22 cellular contexts compared by ENCODE assay signal in the genomic region with DNA sequence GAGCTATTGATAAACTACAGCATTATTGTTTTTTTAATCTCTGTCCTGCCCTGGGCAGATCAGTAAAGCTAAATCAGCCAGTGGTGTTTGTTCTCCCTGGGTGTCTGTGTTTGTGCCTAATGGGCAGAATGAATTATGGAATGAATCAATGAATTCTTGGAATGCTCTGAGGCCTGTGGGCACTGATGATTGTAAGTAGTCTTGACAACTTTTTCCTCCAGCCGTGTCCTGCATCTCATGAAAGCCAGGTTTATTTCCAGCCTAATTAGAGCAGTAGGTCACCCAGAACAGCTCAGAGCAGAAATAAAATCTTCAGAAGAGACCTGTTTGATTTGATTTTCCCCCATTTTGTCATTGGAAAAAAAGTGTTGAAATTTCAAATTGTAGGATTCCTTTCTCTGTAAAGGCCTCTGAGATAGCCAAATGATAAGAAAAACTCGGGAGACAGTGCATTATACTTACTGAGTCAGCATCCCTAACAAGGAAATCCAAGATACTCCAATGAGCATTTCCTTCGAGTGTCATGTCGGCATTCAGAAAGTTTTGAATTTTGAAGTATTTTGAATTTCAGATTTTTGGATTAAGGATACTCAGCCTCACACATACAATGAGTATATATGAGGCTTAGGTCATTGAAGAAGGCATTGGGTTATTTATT. TPM values are rescaled to one million over a fixed set of nuclear protein-coding genes. Genes with fewer than 3 reads are reported as not detected.
DNase-seq lines count a peak whose midpoint lies in the region; ATAC-seq, FAIRE-seq and TF ChIP-seq lines count a peak whose summit lies in the region.
"Had no signal": no experiment of that assay in that cellular context is flagged by ENCODE, and none has a peak within 500 bp of the region (broad histone marks: within the 10 kb centered on the region; RNA-seq: fewer than 3 reads in every experiment).

No MANE protein-coding gene starts in this region.

- TF ChIP-seq POLR2A in breast epithelium (IDR thresholded peaks at IDR 0.05), result no peak
- TF ChIP-seq POLR2A in GM12878 (IDR thresholded peaks at IDR 0.05; ENCODE audit: low read depth, low read length), result no peak
- TF ChIP-seq POLR2A in lower leg skin (IDR thresholded peaks at IDR 0.05), result no peak

- H3K4me1 Mint-ChIP-seq in type B pancreatic cell (ENCODE audit: unreplicated experiment) (peaks cover 29% of the 10 kb centered on the region), endodermal cell (peaks cover 4% of the 10 kb centered on the region)
- peaks cover 16% of the 10 kb centered on the region for H3K4me1 Mint-ChIP-seq in activated CD4-positive, alpha-beta memory T cell treated with anti-CD3 and anti-CD28 coated beads, Interleukin-2, amount 10 ng/mL, durations not matched to agents 7 days and 5 days
- H3K4me1 Mint-ChIP-seq: activated B cell treated with CpG ODN at 0.5 μM for 24 hours had no signal

- no peak for FAIRE-seq in GM12878 (lab: Jason Lieb, UNC)
- FAIRE-seq: D721Med had no signal

- H3K27me3 ChIP-seq in breast epithelium (no peaks in the 10 kb centered on the region), mammary epithelial cell (ENCODE audit: insufficient read depth, low read length) (no peaks in the 10 kb centered on the region), GM12878 (replicated peaks in 1 of 2; ENCODE audit: control insufficient read depth in 2 of 2, insufficient read depth in 2 of 2, low read length in 1 of 2) (no peaks in the 10 kb centered on the region), endodermal cell (ENCODE audit: control insufficient read depth, insufficient read depth, low read length, poor library complexity, severe bottlenecking) (no peaks in the 10 kb centered on the region)
- H3K27me3 ChIP-seq: BLaER1 treated with 17β-estradiol and CSF1 and Interleukin-3, amounts not matched to agents 10 nM and 100 nM; body of pancreas had no signal

- peaks cover 4% of the 10 kb centered on the region for H3K36me3 Mint-ChIP-seq in type B pancreatic cell
- no peaks in the 10 kb centered on the region for H3K36me3 Mint-ChIP-seq in endodermal cell (ENCODE audit: low read depth)
- no peaks in the 10 kb centered on the region for H3K36me3 Mint-ChIP-seq in activated CD4-positive, alpha-beta memory T cell treated with anti-CD3 and anti-CD28 coated beads, Interleukin-2, amount 10 ng/mL, durations not matched to agents 7 days and 5 days (ENCODE audit: low read depth)

- H3K27ac ChIP-seq in breast epithelium (peak overlapping the region; percentile 35 to 40), mammary epithelial cell (ENCODE audit: insufficient read depth, low read depth, low read length) (no peak overlapping the region), GM12878 (ENCODE audit: control insufficient read depth, insufficient read depth) (no peak overlapping the region), endodermal cell (ENCODE audit: low read depth, low read length) (no peak overlapping the region)
- H3K27ac ChIP-seq: BLaER1 treated with 17β-estradiol and CSF1 and Interleukin-3, amounts not matched to agents 10 nM and 100 nM; body of pancreas had no signal

- H3K4me3 ChIP-seq in breast epithelium (no peak overlapping the region), mammary epithelial cell (replicated peaks in 1 of 3; ENCODE audit: insufficient read depth in 1 of 3, low read depth in 2 of 3, low read length in 3 of 3) (no peak overlapping the region), GM12878 (no peak overlapping the region), endodermal cell (ENCODE audit: low read length) (no peak overlapping the region), lower leg skin (ENCODE audit: low read depth, poor library complexity, severe bottlenecking) (no peak overlapping the region)
- H3K4me3 ChIP-seq: BLaER1 treated with 17β-estradiol and CSF1 and Interleukin-3, amounts not matched to agents 10 nM and 100 nM; body of pancreas had no signal

- in situ Hi-C loops in mammary epithelial cell (cut with MboI; ENCODE audit: low sequenced_read_pairs in 2 of 2) (no loop called here), GM12878 (cut with MboI) (no loop called here)

- POLR2A ChIA-PET in GM12878 (lab: Charles Lee), result no interaction called here
- POLR2A ChIA-PET in activated CD4-positive, alpha-beta memory T cell treated with anti-CD3 and anti-CD28 coated beads, Interleukin-2, amount 10 ng/mL, durations not matched to agents 7 days and 5 days (lab: Charles Lee), result interaction anchor here (33.6 kb wide), 1 partner anchor 48 kb away, joined by 1586 read pairs; a partner anchor contains a TSS

- WGBS in mammary epithelial cell (ENCODE audit: low coverage, missing lambda C conversion rate), result 62% methylated on average over 4 of the region's 4 CpGs
- 85% methylated on average over 4 of the region's 4 CpGs for WGBS in GM12878 (ENCODE audit: insufficient coverage, insufficient replicate concordance, low lambda C conversion rate, missing lambda C conversion rate)
- 86 to 91% methylated on average over 2 to 4 of the region's 4 CpGs for WGBS in endodermal cell (ENCODE audit: insufficient coverage in 1 of 2, insufficient read length in 1 of 2), 2 experiments
- 79 to 82% methylated on average over 4 of the region's 4 CpGs for WGBS in lower leg skin, 2 donors

- dilution Hi-C loops in mammary epithelial cell (cut with HindIII; ENCODE audit: low sequenced_read_pairs), result no loop called here

- no peak for TF ChIP-seq CTCF in breast epithelium (IDR thresholded peaks at IDR 0.05)
- TF ChIP-seq CTCF in mammary epithelial cell (conservative IDR thresholded peaks at IDR 0.05 in 1 of 2, IDR thresholded peaks at IDR 0.05 in 1 of 2; ENCODE audit: extremely low read depth in 1 of 2, insufficient read depth in 1 of 2, low read depth in 1 of 2, low read length in 2 of 2), result no peak
- TF ChIP-seq CTCF in GM12878 (IDR thresholded peaks at IDR 0.05 in 2 of 3, conservative IDR thresholded peaks at IDR 0.05 in 1 of 3; ENCODE audit: control insufficient read depth in 2 of 3, extremely low read depth in 1 of 3, insufficient read depth in 1 of 3, low read depth in 3 of 3, low read length in 3 of 3), result no peak
- no peak for TF ChIP-seq CTCF in type B pancreatic cell (conservative IDR thresholded peaks at IDR 0.05)
- no peak for TF ChIP-seq CTCF in endodermal cell (conservative IDR thresholded peaks at IDR 0.05)
- TF ChIP-seq CTCF in lower leg skin (IDR thresholded peaks at IDR 0.05), result no peak

- H3K9me3 ChIP-seq in breast epithelium (no peaks in the 10 kb centered on the region), mammary epithelial cell (replicated peaks; ENCODE audit: insufficient read depth, low read length) (no peaks in the 10 kb centered on the region), GM12878 (replicated peaks; ENCODE audit: control insufficient read depth, insufficient read depth, low read length) (no peaks in the 10 kb centered on the region), endodermal cell (ENCODE audit: control insufficient read depth, low read length) (no peaks in the 10 kb centered on the region)
- H3K9me3 ChIP-seq: body of pancreas had no signal

- no TSS peak for BruUV-seq in mammary epithelial cell (replicated peaks; lab: Mats Ljungman, UMichigan)
- no TSS peak for BruUV-seq in GM12878 (replicated peaks; lab: Mats Ljungman, UMichigan)

- DNase-seq in breast epithelium (ENCODE audit: low spot score in 2 of 2), result no peak
- no peak for DNase-seq in mammary epithelial cell
- DNase-seq in GM12878 (ENCODE audit: low read depth, low spot score), result no peak
- DNase-seq in kidney glomerular epithelial cell (lab: John Stamatoyannopoulos, UW), result peak; percentile 16
- no peak for DNase-seq in type B pancreatic cell (ENCODE audit: extremely low spot score, unreplicated experiment)
- DNase-seq in endodermal cell, result no peak
- DNase-seq in activated CD4-positive, alpha-beta memory T cell treated with anti-CD3 and anti-CD28 coated beads, Interleukin-2, amount 10 ng/mL, durations not matched to agents 7 days and 5 days, result no peak
- no peak for DNase-seq in lower leg skin (ENCODE audit: low spot score in 2 of 2)
- DNase-seq: activated B cell treated with CpG ODN at 0.5 μM for 24 hours; activated CD8-positive, alpha-beta T cell treated with anti-CD3 and anti-CD28 coated beads, Interleukin-2, amount 10 ng/mL, durations not matched to agents 7 days and 5 days; activated naive CD4-positive, alpha-beta T cell treated with anti-CD3 and anti-CD28 coated beads, Interleukin-2, amount 50 U/mL, for 16 hours; activated T-cell treated with anti-CD3 and anti-CD28 coated beads, Interleukin-2, amount 50 U/mL, for 24 hours; body of pancreas; cortex of kidney; left colon; NCI-H1105 treated with DMSO at 0.1 percent for 48 hours; NCI-H2081; stimulated activated CD4-positive, alpha-beta T cell treated with anti-CD3 and anti-CD28 coated beads, Interleukin-12 subunit alpha, Interleukin-12 subunit beta, amount 100 ng/mL, for 4 hours had no signal

- ATAC-seq in GM12878, result no peak
- ATAC-seq: activated CD8-positive, alpha-beta T cell treated with anti-CD3 and anti-CD28 coated beads, Interleukin-2, amount 10 ng/mL, durations not matched to agents 7 days and 5 days; body of pancreas; left colon had no signal

- no peak for TF ChIP-seq RAD21 in GM12878 (IDR thresholded peaks at IDR 0.05; ENCODE audit: insufficient read depth, low read depth, low read length)

- H3K4me3 Mint-ChIP-seq in type B pancreatic cell (no peak overlapping the region), endodermal cell (no peak overlapping the region)
- no peak overlapping the region for H3K4me3 Mint-ChIP-seq in activated CD4-positive, alpha-beta memory T cell treated with anti-CD3 and anti-CD28 coated beads, Interleukin-2, amount 10 ng/mL, durations not matched to agents 7 days and 5 days
- H3K4me3 Mint-ChIP-seq: activated B cell treated with CpG ODN at 0.5 μM for 24 hours; activated CD8-positive, alpha-beta T cell treated with anti-CD3 and anti-CD28 coated beads, Interleukin-2, amount 10 ng/mL, durations not matched to agents 7 days and 5 days; activated T-cell treated with anti-CD3 and anti-CD28 coated beads, Interleukin-2, amount 50 U/mL, for 24 hours; nephron; T-helper 2 cell treated with Interferon-gamma antibody and Interleukin-4, amounts not matched to agents 5 μg/mL and 100 μg/mL, for 36 hours had no signal

- SMC1A ChIA-PET in GM12878 (lab: Charles Lee; ENCODE audit: uncharacterized antibody, unreplicated experiment), result interaction anchor here (0.9 kb wide), 1 partner anchor 35 kb away, joined by 3 read pairs; no protein-coding TSS in a partner anchor

- H3K4me1 ChIP-seq in breast epithelium (peaks cover 0 to 5% of the 10 kb centered on the region in 2 donors), mammary epithelial cell (ENCODE audit: insufficient read depth, low read length) (peaks cover 16% of the 10 kb centered on the region), GM12878 (ENCODE audit: control insufficient read depth, insufficient read depth, low read length) (no peaks in the 10 kb centered on the region), endodermal cell (ENCODE audit: control insufficient read depth, insufficient read depth, low read length) (no peaks in the 10 kb centered on the region)
- H3K4me1 ChIP-seq: body of pancreas had no signal

- CTCF ChIA-PET in mammary epithelial cell (lab: Charles Lee; ENCODE audit: low non-redundant PET), result no interaction called here
- CTCF ChIA-PET in GM12878 (lab: Yijun Ruan, JAX), result interaction anchor here (2.2 kb wide), 1 partner anchor 63 kb away, joined by 5 read pairs; no protein-coding TSS in a partner anchor
- CTCF ChIA-PET in activated CD4-positive, alpha-beta memory T cell treated with anti-CD3 and anti-CD28 coated beads, Interleukin-2, amount 10 ng/mL, durations not matched to agents 7 days and 5 days (lab: Charles Lee), result interaction anchor here (1.5 kb wide), 1 partner anchor 62 kb away, joined by 5 read pairs; no protein-coding TSS in a partner anchor

- TF ChIP-seq EP300 in GM12878 (IDR thresholded peaks at IDR 0.05; ENCODE audit: borderline replicate concordance in 1 of 2, control insufficient read depth in 1 of 2, low read depth in 2 of 2, low read length in 2 of 2), result no peak

- RAD21 ChIA-PET in GM12878 (lab: Charles Lee; ENCODE audit: unreplicated experiment), result no interaction called here

- H3K9me3 Mint-ChIP-seq in type B pancreatic cell (peaks cover 6% of the 10 kb centered on the region), endodermal cell (no peaks in the 10 kb centered on the region)
- H3K9me3 Mint-ChIP-seq in activated CD4-positive, alpha-beta memory T cell treated with anti-CD3 and anti-CD28 coated beads, Interleukin-2, amount 10 ng/mL, durations not matched to agents 7 days and 5 days, result no peaks in the 10 kb centered on the region
- H3K9me3 Mint-ChIP-seq: activated B cell treated with CpG ODN at 0.5 μM for 24 hours; activated T-cell treated with anti-CD3 and anti-CD28 coated beads, Interleukin-2, amount 50 U/mL, for 24 hours; nephron; T-helper 2 cell treated with Interferon-gamma antibody and Interleukin-4, amounts not matched to agents 5 μg/mL and 100 μg/mL, for 36 hours had no signal

- H3K36me3 ChIP-seq in breast epithelium (no peaks in the 10 kb centered on the region), mammary epithelial cell (ENCODE audit: insufficient read depth, low read length) (no peaks in the 10 kb centered on the region), GM12878 (ENCODE audit: control insufficient read depth in 2 of 2, insufficient read depth in 2 of 2, low read length in 1 of 2) (no peaks in the 10 kb centered on the region), endodermal cell (ENCODE audit: control insufficient read depth, insufficient read depth, low read length) (no peaks in the 10 kb centered on the region)

- H3K9ac ChIP-seq in mammary epithelial cell (ENCODE audit: insufficient read depth, low read length), result no peak overlapping the region
- no peak overlapping the region for H3K9ac ChIP-seq in GM12878 (ENCODE audit: control insufficient read depth, insufficient read depth, low read length)
- no peak overlapping the region for H3K9ac ChIP-seq in endodermal cell (ENCODE audit: extremely low read depth, low read length, poor library complexity, severe bottlenecking)
- H3K9ac ChIP-seq: BLaER1 treated with 17β-estradiol and CSF1 and Interleukin-3, amounts not matched to agents 10 nM and 100 nM had no signal

- H3K4me2 ChIP-seq in mammary epithelial cell (ENCODE audit: insufficient read depth, low read depth, low read length), result no peak overlapping the region
- no peak overlapping the region for H3K4me2 ChIP-seq in GM12878 (ENCODE audit: control insufficient read depth, insufficient read depth)
- H3K4me2 ChIP-seq: BLaER1 treated with 17β-estradiol and CSF1 and Interleukin-3, amounts not matched to agents 10 nM and 100 nM had no signal

- H4K20me1 ChIP-seq in mammary epithelial cell (ENCODE audit: insufficient read depth, low read length) (no peaks in the 10 kb centered on the region), GM12878 (ENCODE audit: control insufficient read depth, insufficient read depth) (no peaks in the 10 kb centered on the region)

- H3K79me2 ChIP-seq in mammary epithelial cell (ENCODE audit: insufficient read depth, low read length), result no peaks in the 10 kb centered on the region
- no peaks in the 10 kb centered on the region for H3K79me2 ChIP-seq in GM12878 (ENCODE audit: control insufficient read depth, insufficient read depth, low read length)

- intact Hi-C loops in breast epithelium (cut with DNase I; ENCODE audit: low total_unique reads) (loop anchor here (5.0 kb wide), 1 partner anchor 651 kb away; no protein-coding TSS in a partner anchor), mammary epithelial cell (cut with micrococcal nuclease) (no loop called here), GM12878 (cut with micrococcal nuclease; ENCODE audit: unreplicated experiment) (no loop called here), lower leg skin (cut with DNase I; ENCODE audit: low total_unique reads) (no loop called here)

- H3K27ac Mint-ChIP-seq in type B pancreatic cell, result peak overlapping the region; percentile 6
- H3K27ac Mint-ChIP-seq in endodermal cell, result no peak overlapping the region
- H3K27ac Mint-ChIP-seq in activated CD4-positive, alpha-beta memory T cell treated with anti-CD3 and anti-CD28 coated beads, Interleukin-2, amount 10 ng/mL, durations not matched to agents 7 days and 5 days, result no peak overlapping the region
- H3K27ac Mint-ChIP-seq: activated B cell treated with CpG ODN at 0.5 μM for 24 hours; activated CD8-positive, alpha-beta T cell treated with anti-CD3 and anti-CD28 coated beads, Interleukin-2, amount 10 ng/mL, durations not matched to agents 7 days and 5 days; activated T-cell treated with anti-CD3 and anti-CD28 coated beads, Interleukin-2, amount 50 U/mL, for 24 hours had no signal

- H2AFZ ChIP-seq in mammary epithelial cell (ENCODE audit: low read depth, low read length) (no peak overlapping the region), GM12878 (ENCODE audit: control insufficient read depth, low read depth, low read length) (peak overlapping the region; percentile 42; the same call in 1 of the 2 replicates)

- H3K27me3 Mint-ChIP-seq in type B pancreatic cell (no peaks in the 10 kb centered on the region), endodermal cell (ENCODE audit: insufficient read depth) (no peaks in the 10 kb centered on the region)
- no peaks in the 10 kb centered on the region for H3K27me3 Mint-ChIP-seq in activated CD4-positive, alpha-beta memory T cell treated with anti-CD3 and anti-CD28 coated beads, Interleukin-2, amount 10 ng/mL, durations not matched to agents 7 days and 5 days
- H3K27me3 Mint-ChIP-seq: activated B cell treated with CpG ODN at 0.5 μM for 24 hours; activated T-cell treated with anti-CD3 and anti-CD28 coated beads, Interleukin-2, amount 50 U/mL, for 24 hours had no signal

RNA-seq across cellular contexts. Expression of a gene that starts 19.4 kb away (rescaled TPM):
- 100 to 1,000 TPM in 2 of 3 donors, 10 to 100 TPM in 1; 50.7 to 116 (median 107) TPM for total RNA-seq in breast epithelium
- 10 to 100 TPM; 11.8 to 38.9 TPM for total RNA-seq in mammary epithelial cell
- 20.4 TPM for polyA plus RNA-seq in mammary epithelial cell
- polyA minus RNA-seq in mammary epithelial cell, result 31.2 TPM
- 1,242 and 1,365 TPM in 2 replicates for total RNA-seq in GM12878 (2013; cell fraction: nucleolus; rRNA removed)
- 92.2 and 98.6 TPM in 2 replicates for total RNA-seq in GM12878 (2014; rRNA removed)
- 87.4 and 87.6 TPM in 2 replicates for total RNA-seq in GM12878 (2014; rRNA removed; fragmentation: Illumina TruSeq; extraction: Trizol)
- total RNA-seq in GM12878 (2021), result 104 and 112 TPM in 2 replicates
- polyA plus RNA-seq in GM12878 (2011; ENCODE audit: low read depth), result 102 TPM
- polyA plus RNA-seq in GM12878 (2011; rRNA removed), result 226 and 341 TPM in 2 replicates
- 282 and 297 TPM in 2 replicates for polyA plus RNA-seq in GM12878 (2011; cell fraction: cytosol; rRNA removed)
- 1,111 and 1,225 TPM in 2 replicates for polyA plus RNA-seq in GM12878 (2011; cell fraction: nucleus; rRNA removed)
- polyA plus RNA-seq in GM12878 (2012), result 138 and 162 TPM in 2 replicates
- 115 and 128 TPM in 2 replicates for polyA plus RNA-seq in GM12878 (2014; fragmentation: Illumina TruSeq; extraction: Trizol)
- polyA plus RNA-seq in GM12878 (2014; fragmentation: Nextera tagmentation; extraction: Ambion mirVana), result 10 to 100 TPM; 11.9 to 13.6 TPM
- polyA plus RNA-seq in GM12878 (2014; rRNA removed), result 118 and 128 TPM in 2 replicates
- 10 to 100 TPM; 33.5 to 35.4 TPM for polyA plus RNA-seq in GM12878 (2016; fragmentation: Nextera tagmentation; extraction: Ambion mirVana)
- polyA minus RNA-seq in GM12878 (2011; rRNA and poly(A)+ RNA removed), result 273 and 309 TPM in 2 replicates
- polyA minus RNA-seq in GM12878 (2011; cell fraction: cytosol; rRNA and poly(A)+ RNA removed), result 71.8 and 79.0 TPM in 2 replicates
- 230 and 324 TPM in 2 replicates for polyA minus RNA-seq in GM12878 (2011; cell fraction: nucleus; rRNA and poly(A)+ RNA removed)
- total RNA-seq in type B pancreatic cell (ENCODE audit: low replicate concordance), result 66.3 and 159 TPM in 2 replicates
- total RNA-seq in endodermal cell, result 10 to 100 TPM; 61.1 to 71.3 TPM
- polyA plus RNA-seq in endodermal cell (2013, experiment 1 of 2), result 234 TPM
- 188 TPM for polyA plus RNA-seq in endodermal cell (2013, experiment 2 of 2)
- total RNA-seq in activated CD4-positive, alpha-beta memory T cell treated with anti-CD3 and anti-CD28 coated beads, Interleukin-2, amount 10 ng/mL, durations not matched to agents 7 days and 5 days, result 100 to 1,000 TPM; 771 to 787 TPM
- total RNA-seq in lower leg skin, result 10 to 100 TPM; 26.4 to 51.4 (median 40.9) TPM

Comparison
In these comparisons a context has a peak if more than half of its experiments do, and no peak if none do; other contexts are left out.
1. H3K27ac ChIP-seq: peak in breast epithelium (2 of 2); none in mammary epithelial cell (single experiment), GM12878 (single experiment) and endodermal cell (single experiment).